ENCODE assay signal across 1 cellular context in genomic region chr20:62148908-62149314, GRCh38.
TF ChIP-seq lines count a peak whose summit lies in the region.

No MANE protein-coding gene starts in this region.

TF ChIP-seq in H1, 55 proteins besides CTCF, POLR2A, EP300 and RAD21:
- TF ChIP-seq SAP30 (IDR thresholded peaks at IDR 0.05; ENCODE audit: insufficient read depth, insufficient replicate concordance, low read length) (no peak), SUZ12 (IDR thresholded peaks at IDR 0.05; ENCODE audit: low read length) (no peak), TBP (IDR thresholded peaks at IDR 0.05; ENCODE audit: low read depth, low read length) (no peak), HDAC6 (IDR thresholded peaks at IDR 0.05; ENCODE audit: low read depth, low read length) (no peak), ASH2L (IDR thresholded peaks at IDR 0.05; ENCODE audit: low read length) (no peak), RNF2 (IDR thresholded peaks at IDR 0.05; ENCODE audit: borderline replicate concordance, low read depth, low read length, missing control alignments, poor library complexity, severe bottlenecking) (no peak), CHD7 (IDR thresholded peaks at IDR 0.05; ENCODE audit: insufficient replicate concordance, low read length) (no peak), POLR2AphosphoS5 (IDR thresholded peaks at IDR 0.05; ENCODE audit: low read depth, low read length) (no peak), CHD1 (IDR thresholded peaks at IDR 0.05; ENCODE audit: low read depth, low read length) (no peak), CBX5 (IDR thresholded peaks at IDR 0.05; ENCODE audit: low read depth, low read length) (no peak), SRF (IDR thresholded peaks at IDR 0.05; ENCODE audit: low read depth, low read length) (no peak), NANOG (IDR thresholded peaks at IDR 0.05; ENCODE audit: insufficient read depth, low read depth, low read length, poor library complexity, severe bottlenecking) (no peak), BCL11A (IDR thresholded peaks at IDR 0.05; ENCODE audit: low read depth in 2 of 2, low read length in 2 of 2) (no peak)
- TF ChIP-seq, protein P1, sequence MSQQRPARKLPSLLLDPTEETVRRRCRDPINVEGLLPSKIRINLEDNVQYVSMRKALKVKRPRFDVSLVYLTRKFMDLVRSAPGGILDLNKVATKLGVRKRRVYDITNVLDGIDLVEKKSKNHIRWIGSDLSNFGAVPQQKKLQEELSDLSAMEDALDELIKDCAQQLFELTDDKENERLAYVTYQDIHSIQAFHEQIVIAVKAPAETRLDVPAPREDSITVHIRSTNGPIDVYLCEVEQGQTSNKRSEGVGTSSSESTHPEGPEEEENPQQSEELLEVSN (IDR thresholded peaks at IDR 0.05), result no peak
